ENCODE assay signal across 8 cellular contexts in the genomic region with DNA sequence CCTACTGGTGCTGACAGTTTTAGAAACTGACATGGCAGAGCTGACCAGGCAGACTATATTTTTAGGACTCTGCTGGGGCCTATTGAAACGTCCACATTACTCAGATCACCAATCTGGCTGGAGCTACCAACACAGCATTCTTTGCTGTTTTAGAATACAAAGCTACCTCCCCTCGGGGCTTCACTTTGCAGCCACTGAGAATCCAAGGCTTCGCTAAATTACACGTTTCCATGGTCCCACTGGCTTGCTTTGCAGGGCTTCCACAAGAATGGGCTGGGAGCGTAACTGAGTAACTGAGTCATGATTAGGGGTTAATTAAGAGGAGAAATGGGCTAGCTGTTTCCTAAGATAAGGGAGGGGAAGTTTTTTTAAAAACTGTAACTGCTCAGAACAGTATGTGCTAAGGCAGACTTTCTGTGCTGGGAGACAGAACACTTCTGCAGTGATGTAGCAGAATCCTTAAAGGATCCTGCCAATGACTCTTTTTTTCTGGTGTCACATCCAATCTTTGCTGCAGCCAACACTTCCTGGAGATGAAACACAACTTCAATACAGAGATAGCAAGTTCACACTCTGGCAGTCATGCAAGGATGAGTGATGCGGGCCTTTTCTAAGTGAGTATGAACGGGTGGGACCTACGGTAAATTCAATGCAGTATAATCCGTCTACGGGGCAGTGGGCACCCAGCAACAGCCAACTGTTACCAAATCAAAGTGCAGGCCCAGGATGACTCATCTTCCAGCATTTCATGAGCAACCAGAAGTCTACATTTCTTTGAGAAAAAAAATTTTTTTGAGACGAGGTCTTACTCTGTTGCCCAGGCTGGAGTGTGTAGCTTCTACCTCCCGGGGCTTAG. TPM values are rescaled to one million over a fixed set of nuclear protein-coding genes. Genes with fewer than 3 reads are reported as not detected.
A peak's percentile ranks its signal among the peaks of the same experiment; 100 is the strongest.
DNase-seq lines count a peak whose midpoint lies in the region; ATAC-seq, FAIRE-seq and TF ChIP-seq lines count a peak whose summit lies in the region.

No MANE protein-coding gene starts in this region.

- TF ChIP-seq POLR2A in A549 (IDR thresholded peaks at IDR 0.05; ENCODE audit: low read length) (no peak), spleen (IDR thresholded peaks at IDR 0.05) (no peak)

- H3K36me3 ChIP-seq in brain microvascular endothelial cell (replicated peaks) = no peaks in the 10 kb centered on the region
- peaks cover 0 to 34% (median 3%) of the 10 kb centered on the region in 6 donors for H3K36me3 ChIP-seq in spleen

- no peak for TF ChIP-seq RAD21 in A549 (conservative IDR thresholded peaks at IDR 0.05 in 1 of 2, IDR thresholded peaks at IDR 0.05 in 1 of 2)

- TF ChIP-seq CTCF in A549 (IDR thresholded peaks at IDR 0.05) (no peak), brain microvascular endothelial cell (IDR thresholded peaks at IDR 0.05; ENCODE audit: low read depth, low read length, missing control alignments) (no peak), spleen (IDR thresholded peaks at IDR 0.05 in 8 of 11, conservative IDR thresholded peaks at IDR 0.05 in 3 of 11) (no peak)

- POLR2A ChIA-PET in A549 (lab: Yijun Ruan, JAX) = no interaction called here

- peaks cover 5% of the 10 kb centered on the region; the same call in 1 of the 3 replicates for H3K4me1 ChIP-seq in A549
- H3K4me1 ChIP-seq in spleen = peaks cover 0 to 7% (median 0%) of the 10 kb centered on the region in 6 donors

- ATAC-seq in A549 (peak; percentile 59 to 73; a peak in 5 of 6 replicates), HG03175 (IDR thresholded peaks at IDR 0.05; ENCODE audit: unreplicated experiment) (peak; percentile 79), GM18873 (IDR thresholded peaks at IDR 0.05; ENCODE audit: low FRiP score, unreplicated experiment) (no peak), GM21360 (IDR thresholded peaks at IDR 0.05; ENCODE audit: unreplicated experiment) (no peak), HG03520 (IDR thresholded peaks at IDR 0.05; ENCODE audit: unreplicated experiment) (no peak)

- H3K4me2 ChIP-seq in A549 = no peak overlapping the region

- FAIRE-seq in A549 (lab: Jason Lieb, UNC) = no peak

- intact Hi-C loops in spleen (cut with DNase I; ENCODE audit: low total_unique reads) = no loop called here

- H3K27me3 ChIP-seq in brain microvascular endothelial cell (replicated peaks) (no peaks in the 10 kb centered on the region), spleen (replicated peaks in 1 of 7) (no peaks in the 10 kb centered on the region)

- no peak for TF ChIP-seq EP300 in A549 (IDR thresholded peaks at IDR 0.05)

- peak in 1 of 2 experiments; percentile 53 for DNase-seq in A549 (ENCODE audit: low read depth in 1 of 2, low spot score in 1 of 2)
- peak; percentile 95 for DNase-seq in brain microvascular endothelial cell
- peak; percentile 10 to 90 for DNase-seq in lung microvascular endothelial cell (ENCODE audit: low read depth in 2 of 2)
- no peak for DNase-seq in spleen

- H3K9me3 ChIP-seq in A549 (no peaks in the 10 kb centered on the region), spleen (no peaks in the 10 kb centered on the region)

- H3K27ac ChIP-seq in A549 (peak overlapping the region in 1 of 2 experiments; percentile 49; a peak in 3 of 6 replicates), brain microvascular endothelial cell (peak overlapping the region; percentile 55), spleen (peak overlapping the region in 3 of 8 donors; percentile 8 to 30 (median 30))

- H3K4me3 ChIP-seq in A549 = no peak overlapping the region
- no peak overlapping the region for H3K4me3 ChIP-seq in brain microvascular endothelial cell (ENCODE audit: low read depth, low read length)
- no peak overlapping the region for H3K4me3 ChIP-seq in spleen

- 64% methylated on average over 12 of the region's 12 CpGs for WGBS in A549 (ENCODE audit: missing lambda C conversion rate)
- 54 to 69% (median 58%) methylated on average over 11 to 12 of the region's 12 CpGs for WGBS in spleen, 5 donors

- CTCF ChIA-PET in A549 (lab: Yijun Ruan, JAX) = interaction anchor here (0.9 to 1.2 kb wide), 2 partner anchors 45 to 55 kb away, joined by 3 read pairs; no protein-coding TSS in a partner anchor

- in situ Hi-C loops in brain microvascular endothelial cell (cut with HindIII; ENCODE audit: low pct_ligation_motif_present, low sequenced_read_pairs) = no loop called here

TF ChIP-seq in A549, 52 proteins besides CTCF, POLR2A, EP300 and RAD21:
- TF ChIP-seq HEYL (CRISPR knock-in tag; IDR thresholded peaks at IDR 0.05) (no peak), CEBPB (IDR thresholded peaks at IDR 0.05) (no peak), FOSL2 (IDR thresholded peaks at IDR 0.05) (no peak), FOSL2 (CRISPR knock-in tag; IDR thresholded peaks at IDR 0.05) (peak; percentile 51; the same call in 1 of the 2 replicates)

RNA-seq across cellular contexts. Expression of a gene that starts 21.5 kb away (rescaled TPM):
- 521 and 711 TPM in 2 replicates for polyA plus RNA-seq in A549 (2011; rRNA removed)
- 320 and 532 TPM in 2 replicates for polyA plus RNA-seq in A549 (2012; cell fraction: cytosol; rRNA removed)
- polyA plus RNA-seq in A549 (2012; cell fraction: nucleus; rRNA removed) = 98.9 and 237 TPM in 2 replicates
- 534 to 612 TPM (median 540 TPM) in 3 replicates for polyA plus RNA-seq in A549 (2017; fragmentation: RNase III; extraction: RNeasy Plus Mini Kit Qiagen cat#74134 plus additional on column Dnase treatment)
- polyA minus RNA-seq in A549 (2011; rRNA and poly(A)+ RNA removed) = 97.1 and 134 TPM in 2 replicates
- 419 and 482 TPM in 2 replicates for total RNA-seq in lung microvascular endothelial cell
- total RNA-seq in spleen = 100 to 1,000 TPM in 5 of 7 donors, 10 to 100 TPM in 2; 89.7 to 296 (median 120) TPM
- 100 to 1,000 TPM; 292 to 338 (median 297) TPM for polyA plus RNA-seq in spleen

RNA-seq across cellular contexts. Expression of a gene that starts 56.5 kb away (rescaled TPM):
- 62.0 and 72.0 TPM in 2 replicates for polyA plus RNA-seq in A549 (2011; rRNA removed)
- polyA plus RNA-seq in A549 (2012; cell fraction: cytosol; rRNA removed) = 25.4 and 35.3 TPM in 2 replicates
- 11.8 and 13.0 TPM in 2 replicates for polyA plus RNA-seq in A549 (2012; cell fraction: nucleus; rRNA removed)
- polyA plus RNA-seq in A549 (2017; fragmentation: RNase III; extraction: RNeasy Plus Mini Kit Qiagen cat#74134 plus additional on column Dnase treatment) = 37.7 to 39.6 TPM (median 38.6 TPM) in 3 replicates
- 19.3 and 25.1 TPM in 2 replicates for polyA minus RNA-seq in A549 (2011; rRNA and poly(A)+ RNA removed)
- total RNA-seq in lung microvascular endothelial cell = 35.3 and 40.1 TPM in 2 replicates
- 10 to 100 TPM; 40.0 to 57.2 (median 45.6) TPM for total RNA-seq in spleen
- polyA plus RNA-seq in spleen = 10 to 100 TPM; 16.2 to 29.8 (median 21.7) TPM

Comparison
In these comparisons a context has a peak if more than half of its experiments do, and no peak if none do; other contexts are left out.
1. ATAC-seq: peak in A549 (2 of 2) and HG03175 (single experiment); none in GM18873 (single experiment), GM21360 (single experiment) and HG03520 (single experiment).